In the genomic region with DNA sequence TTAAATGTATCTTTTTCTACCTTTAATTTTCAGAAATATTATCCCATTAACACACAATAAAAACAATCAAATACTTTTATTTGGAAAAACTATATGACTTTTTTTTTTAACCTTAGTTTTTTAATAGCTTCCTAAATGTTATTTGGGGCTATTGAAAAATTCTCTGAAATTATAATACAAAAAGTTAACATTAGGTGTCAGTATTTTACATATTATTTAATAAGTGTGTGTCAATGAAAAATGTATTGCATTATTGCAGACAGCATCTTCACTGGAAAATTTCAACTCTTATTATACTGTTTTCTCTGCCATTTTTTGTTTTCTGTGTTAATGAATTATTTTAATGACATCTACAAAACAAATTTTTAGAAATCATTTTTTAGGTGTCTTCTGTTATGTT, we compare ENCODE assay signal across 14 cellular contexts.
"Had no signal": no experiment of that assay in that cellular context is flagged by ENCODE, and none has a peak within 500 bp of the region (broad histone marks: within the 10 kb centered on the region; RNA-seq: fewer than 3 reads in every experiment).

No MANE protein-coding gene starts in this region.

- DNase-seq: activated CD4-positive, alpha-beta T cell treated with anti-CD3 and anti-CD28 coated beads for 4 hours; activated CD8-positive, alpha-beta memory T cell treated with anti-CD3 and anti-CD28 coated beads, Interleukin-2, amount 50 U/mL, for 4 hours; activated CD8-positive, alpha-beta T cell treated with anti-CD3 and anti-CD28 coated beads for 36 hours; central memory CD4-positive, alpha-beta T cell; glutamatergic neuron; left cardiac atrium; midbrain; naive B cell; posterior cingulate gyrus; tibial artery had no signal

- H3K36me3 ChIP-seq: tibial artery, vagina had no signal

- H3K27ac Mint-ChIP-seq: activated CD8-positive, alpha-beta T cell treated with anti-CD3 and anti-CD28 coated beads for 36 hours; dendritic cell treated with granulocyte-macrophage colony-stimulating factor and Interleukin-4, amounts not matched to agents 40 ng/mL and 50 ng/mL, for 4 days; naive B cell had no signal

- H3K27me3 Mint-ChIP-seq: activated CD8-positive, alpha-beta T cell treated with anti-CD3 and anti-CD28 coated beads for 36 hours; dendritic cell treated with granulocyte-macrophage colony-stimulating factor and Interleukin-4, amounts not matched to agents 40 ng/mL and 50 ng/mL, for 4 days; naive B cell had no signal

- H3K27me3 ChIP-seq: tibial artery, vagina had no signal

- H3K9me3 ChIP-seq: vagina had no signal

- ATAC-seq: activated CD8-positive, alpha-beta T cell treated with anti-CD3 and anti-CD28 coated beads for 36 hours; left cardiac atrium had no signal

- H3K4me1 Mint-ChIP-seq: naive B cell had no signal

- H3K36me3 Mint-ChIP-seq: naive B cell had no signal

- H3K4me1 ChIP-seq: tibial artery, vagina had no signal

- H3K27ac ChIP-seq: skin epidermis, tibial artery, vagina had no signal

- H3K4me3 ChIP-seq: lung, skin epidermis, tibial artery, vagina had no signal

- H3K4me3 Mint-ChIP-seq: activated CD8-positive, alpha-beta T cell treated with anti-CD3 and anti-CD28 coated beads for 36 hours; dendritic cell treated with granulocyte-macrophage colony-stimulating factor and Interleukin-4, amounts not matched to agents 40 ng/mL and 50 ng/mL, for 4 days; naive B cell had no signal
